2 cellular contexts compared by ENCODE assay signal in the genomic region with DNA sequence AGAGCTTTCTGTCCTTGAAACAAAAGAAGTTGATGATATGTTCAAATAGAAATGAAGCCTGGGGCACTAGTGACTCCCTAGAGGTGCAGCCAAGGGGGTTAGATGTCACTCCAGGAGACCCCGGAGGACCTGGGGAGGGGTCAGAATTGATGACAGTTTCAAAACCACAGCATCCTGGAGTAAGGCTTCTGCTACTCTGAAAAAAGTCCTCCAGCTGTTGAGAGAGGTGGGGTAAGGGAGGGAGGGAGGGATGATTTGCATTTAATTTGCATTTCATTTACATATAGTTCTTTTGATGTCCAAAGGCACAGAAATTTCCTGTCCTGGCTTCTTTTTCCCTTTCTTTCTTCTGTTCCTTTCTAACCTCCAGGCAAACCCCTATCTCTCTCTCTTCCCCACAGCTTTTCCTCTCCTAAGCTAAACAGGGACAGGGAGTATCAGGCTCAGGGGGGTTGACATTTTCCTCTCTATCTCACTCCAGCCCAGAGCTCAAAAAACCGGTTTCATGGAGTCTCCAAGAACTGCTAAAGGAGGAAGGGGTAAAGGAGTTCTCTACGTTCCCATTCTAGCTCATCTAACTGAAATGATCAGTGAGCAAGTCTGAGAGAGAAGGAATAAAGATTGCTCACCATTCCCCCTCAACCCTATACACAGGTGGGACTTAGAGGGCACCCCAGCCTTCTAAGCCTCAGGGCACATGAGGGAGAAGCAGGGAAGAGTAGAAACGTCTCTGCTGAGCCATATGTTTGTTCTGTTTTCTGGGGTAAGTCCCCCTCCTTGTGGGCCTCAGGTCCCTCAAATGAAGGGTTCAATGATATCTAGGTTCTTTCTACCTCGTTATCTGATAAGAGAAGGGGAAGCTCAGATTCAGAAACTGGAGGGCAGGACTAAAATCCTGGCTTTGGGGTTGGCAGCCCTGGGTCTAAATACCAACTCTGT.
TF ChIP-seq lines count a peak whose summit lies in the region.

No MANE protein-coding gene starts in this region.

TF ChIP-seq in GM23338, 12 proteins besides CTCF, POLR2A, EP300 and RAD21:
- TF ChIP-seq, protein P1, sequence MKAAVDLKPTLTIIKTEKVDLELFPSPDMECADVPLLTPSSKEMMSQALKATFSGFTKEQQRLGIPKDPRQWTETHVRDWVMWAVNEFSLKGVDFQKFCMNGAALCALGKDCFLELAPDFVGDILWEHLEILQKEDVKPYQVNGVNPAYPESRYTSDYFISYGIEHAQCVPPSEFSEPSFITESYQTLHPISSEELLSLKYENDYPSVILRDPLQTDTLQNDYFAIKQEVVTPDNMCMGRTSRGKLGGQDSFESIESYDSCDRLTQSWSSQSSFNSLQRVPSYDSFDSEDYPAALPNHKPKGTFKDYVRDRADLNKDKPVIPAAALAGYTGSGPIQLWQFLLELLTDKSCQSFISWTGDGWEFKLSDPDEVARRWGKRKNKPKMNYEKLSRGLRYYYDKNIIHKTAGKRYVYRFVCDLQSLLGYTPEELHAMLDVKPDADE (IDR thresholded peaks at IDR 0.05) = no peak
- no peak for TF ChIP-seq EZH2 (IDR thresholded peaks at IDR 0.05; ENCODE audit: low read depth, unreplicated experiment)
- no peak for TF ChIP-seq JUNB (IDR thresholded peaks at IDR 0.05; ENCODE audit: unreplicated experiment)
- TF ChIP-seq, protein P2, sequence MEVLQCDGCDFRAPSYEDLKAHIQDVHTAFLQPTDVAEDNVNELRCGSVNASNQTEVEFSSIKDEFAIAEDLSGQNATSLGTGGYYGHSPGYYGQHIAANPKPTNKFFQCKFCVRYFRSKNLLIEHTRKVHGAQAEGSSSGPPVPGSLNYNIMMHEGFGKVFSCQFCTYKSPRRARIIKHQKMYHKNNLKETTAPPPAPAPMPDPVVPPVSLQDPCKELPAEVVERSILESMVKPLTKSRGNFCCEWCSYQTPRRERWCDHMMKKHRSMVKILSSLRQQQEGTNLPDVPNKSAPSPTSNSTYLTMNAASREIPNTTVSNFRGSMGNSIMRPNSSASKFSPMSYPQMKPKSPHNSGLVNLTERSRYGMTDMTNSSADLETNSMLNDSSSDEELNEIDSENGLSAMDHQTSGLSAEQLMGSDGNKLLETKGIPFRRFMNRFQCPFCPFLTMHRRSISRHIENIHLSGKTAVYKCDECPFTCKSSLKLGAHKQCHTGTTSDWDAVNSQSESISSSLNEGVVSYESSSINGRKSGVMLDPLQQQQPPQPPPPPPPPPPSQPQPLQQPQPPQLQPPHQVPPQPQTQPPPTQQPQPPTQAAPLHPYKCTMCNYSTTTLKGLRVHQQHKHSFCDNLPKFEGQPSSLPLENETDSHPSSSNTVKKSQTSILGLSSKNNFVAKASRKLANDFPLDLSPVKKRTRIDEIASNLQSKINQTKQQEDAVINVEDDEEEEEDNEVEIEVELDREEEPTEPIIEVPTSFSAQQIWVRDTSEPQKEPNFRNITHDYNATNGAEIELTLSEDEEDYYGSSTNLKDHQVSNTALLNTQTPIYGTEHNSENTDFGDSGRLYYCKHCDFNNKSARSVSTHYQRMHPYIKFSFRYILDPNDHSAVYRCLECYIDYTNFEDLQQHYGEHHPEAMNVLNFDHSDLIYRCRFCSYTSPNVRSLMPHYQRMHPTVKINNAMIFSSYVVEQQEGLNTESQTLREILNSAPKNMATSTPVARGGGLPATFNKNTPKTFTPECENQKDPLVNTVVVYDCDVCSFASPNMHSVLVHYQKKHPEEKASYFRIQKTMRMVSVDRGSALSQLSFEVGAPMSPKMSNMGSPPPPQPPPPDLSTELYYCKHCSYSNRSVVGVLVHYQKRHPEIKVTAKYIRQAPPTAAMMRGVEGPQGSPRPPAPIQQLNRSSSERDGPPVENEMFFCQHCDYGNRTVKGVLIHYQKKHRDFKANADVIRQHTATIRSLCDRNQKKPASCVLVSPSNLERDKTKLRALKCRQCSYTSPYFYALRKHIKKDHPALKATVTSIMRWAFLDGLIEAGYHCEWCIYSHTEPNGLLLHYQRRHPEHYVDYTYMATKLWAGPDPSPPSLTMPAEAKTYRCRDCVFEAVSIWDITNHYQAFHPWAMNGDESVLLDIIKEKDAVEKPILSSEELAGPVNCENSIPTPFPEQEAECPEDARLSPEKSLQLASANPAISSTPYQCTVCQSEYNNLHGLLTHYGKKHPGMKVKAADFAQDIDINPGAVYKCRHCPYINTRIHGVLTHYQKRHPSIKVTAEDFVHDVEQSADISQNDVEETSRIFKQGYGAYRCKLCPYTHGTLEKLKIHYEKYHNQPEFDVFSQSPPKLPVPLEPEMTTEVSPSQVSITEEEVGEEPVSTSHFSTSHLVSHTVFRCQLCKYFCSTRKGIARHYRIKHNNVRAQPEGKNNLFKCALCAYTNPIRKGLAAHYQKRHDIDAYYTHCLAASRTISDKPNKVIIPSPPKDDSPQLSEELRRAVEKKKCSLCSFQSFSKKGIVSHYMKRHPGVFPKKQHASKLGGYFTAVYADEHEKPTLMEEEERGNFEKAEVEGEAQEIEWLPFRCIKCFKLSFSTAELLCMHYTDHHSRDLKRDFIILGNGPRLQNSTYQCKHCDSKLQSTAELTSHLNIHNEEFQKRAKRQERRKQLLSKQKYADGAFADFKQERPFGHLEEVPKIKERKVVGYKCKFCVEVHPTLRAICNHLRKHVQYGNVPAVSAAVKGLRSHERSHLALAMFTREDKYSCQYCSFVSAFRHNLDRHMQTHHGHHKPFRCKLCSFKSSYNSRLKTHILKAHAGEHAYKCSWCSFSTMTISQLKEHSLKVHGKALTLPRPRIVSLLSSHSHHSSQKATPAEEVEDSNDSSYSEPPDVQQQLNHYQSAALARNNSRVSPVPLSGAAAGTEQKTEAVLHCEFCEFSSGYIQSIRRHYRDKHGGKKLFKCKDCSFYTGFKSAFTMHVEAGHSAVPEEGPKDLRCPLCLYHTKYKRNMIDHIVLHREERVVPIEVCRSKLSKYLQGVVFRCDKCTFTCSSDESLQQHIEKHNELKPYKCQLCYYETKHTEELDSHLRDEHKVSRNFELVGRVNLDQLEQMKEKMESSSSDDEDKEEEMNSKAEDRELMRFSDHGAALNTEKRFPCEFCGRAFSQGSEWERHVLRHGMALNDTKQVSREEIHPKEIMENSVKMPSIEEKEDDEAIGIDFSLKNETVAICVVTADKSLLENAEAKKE (CRISPR knock-in tag; IDR thresholded peaks at IDR 0.05) = peak; percentile 64; the same call in 1 of the 2 replicates
- TF ChIP-seq POLR2AphosphoS5 (IDR thresholded peaks at IDR 0.05; ENCODE audit: low read depth) = peak; percentile 78
- TF ChIP-seq NANOG (IDR thresholded peaks at IDR 0.05; ENCODE audit: borderline replicate concordance) = no peak

TF ChIP-seq in endothelial cell of umbilical vein, 7 proteins besides CTCF, POLR2A, EP300 and RAD21:
- TF ChIP-seq FOS (IDR thresholded peaks at IDR 0.05; ENCODE audit: borderline replicate concordance, insufficient read depth, low read length) (no peak), POLR2AphosphoS5 (IDR thresholded peaks at IDR 0.05; ENCODE audit: insufficient read depth, low read depth, low read length) (no peak), GATA2 (IDR thresholded peaks at IDR 0.05; ENCODE audit: insufficient read depth, insufficient read length, low read depth, low read length) (no peak), EZH2 (IDR thresholded peaks at IDR 0.05; ENCODE audit: borderline replicate concordance, low read depth, low read length, severe bottlenecking) (no peak), MYC (IDR thresholded peaks at IDR 0.05; ENCODE audit: low read depth, low read length) (no peak), JUN (IDR thresholded peaks at IDR 0.05; ENCODE audit: borderline replicate concordance, insufficient read depth, insufficient read length, low read depth) (no peak)
- TF ChIP-seq, protein P3, sequence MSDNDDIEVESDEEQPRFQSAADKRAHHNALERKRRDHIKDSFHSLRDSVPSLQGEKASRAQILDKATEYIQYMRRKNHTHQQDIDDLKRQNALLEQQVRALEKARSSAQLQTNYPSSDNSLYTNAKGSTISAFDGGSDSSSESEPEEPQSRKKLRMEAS (IDR thresholded peaks at IDR 0.05; ENCODE audit: insufficient read depth, insufficient read length) = no peak
TF ChIP-seq in endothelial cell of umbilical vein: peak in this region for 0.
